In genomic region chr4:4260185-4260751, GRCh38 we compare ENCODE assay signal across 8 cellular contexts. TPM values are rescaled to one million over a fixed set of nuclear protein-coding genes. Genes with fewer than 3 reads are reported as not detected.
DNase-seq lines count a peak whose midpoint lies in the region; ATAC-seq and TF ChIP-seq lines count a peak whose summit lies in the region.

No MANE protein-coding gene starts in this region.

- no peak overlapping the region for H3K27ac ChIP-seq in mammary epithelial cell (ENCODE audit: insufficient read depth, low read depth, low read length)
- no peak overlapping the region for H3K27ac ChIP-seq in esophagus muscularis mucosa (replicated peaks in 1 of 4)

- CTCF ChIA-PET in mammary epithelial cell (lab: Charles Lee; ENCODE audit: low non-redundant PET) = interaction anchor here (0.7 kb wide), 1 partner anchor 31 kb away, joined by 3 read pairs; no protein-coding TSS in a partner anchor

- no peaks in the 10 kb centered on the region for H4K20me1 ChIP-seq in mammary epithelial cell (ENCODE audit: insufficient read depth, low read length)

- no peaks in the 10 kb centered on the region for H3K79me2 ChIP-seq in mammary epithelial cell (ENCODE audit: insufficient read depth, low read length)

- H3K36me3 ChIP-seq in mammary epithelial cell (ENCODE audit: insufficient read depth, low read length) = no peaks in the 10 kb centered on the region
- H3K36me3 ChIP-seq in mucosa of stomach (ENCODE audit: control insufficient read depth, insufficient read depth, low read length) = no peaks in the 10 kb centered on the region
- no peaks in the 10 kb centered on the region for H3K36me3 ChIP-seq in esophagus muscularis mucosa

- H3K27me3 ChIP-seq in mammary epithelial cell (ENCODE audit: insufficient read depth, low read length) (no peaks in the 10 kb centered on the region), mucosa of stomach (ENCODE audit: control insufficient read depth, insufficient read depth, low read length) (no peaks in the 10 kb centered on the region), esophagus muscularis mucosa (peaks cover 0 to under 1% (median 0%) of the 10 kb centered on the region in 4 donors)

- TF ChIP-seq CTCF in mammary epithelial cell (conservative IDR thresholded peaks at IDR 0.05 in 1 of 2, IDR thresholded peaks at IDR 0.05 in 1 of 2; ENCODE audit: extremely low read depth in 1 of 2, insufficient read depth in 1 of 2, low read depth in 1 of 2, low read length in 2 of 2) (peak; percentile 54 to 64), esophagus muscularis mucosa (IDR thresholded peaks at IDR 0.05) (peak in 1 of 3 experiments; percentile 9)

- H2AFZ ChIP-seq in mammary epithelial cell (ENCODE audit: low read depth, low read length) = no peak overlapping the region

- H3K9me3 ChIP-seq in mammary epithelial cell (replicated peaks; ENCODE audit: insufficient read depth, low read length) (no peaks in the 10 kb centered on the region), mucosa of stomach (ENCODE audit: control insufficient read depth, low read length) (no peaks in the 10 kb centered on the region), esophagus muscularis mucosa (no peaks in the 10 kb centered on the region)

- TF ChIP-seq POLR2A in esophagus muscularis mucosa (IDR thresholded peaks at IDR 0.05; ENCODE audit: low read depth) = no peak

- intact Hi-C loops in mammary epithelial cell (cut with micrococcal nuclease) (loop anchor here (1.0 kb wide), 2 partner anchors 75 to 170 kb away; no protein-coding TSS in a partner anchor), esophagus muscularis mucosa (cut with DNase I) (loop anchor here (5.0 kb wide), 1 partner anchor 602 kb away; no protein-coding TSS in a partner anchor)

- BruUV-seq in mammary epithelial cell (replicated peaks; lab: Mats Ljungman, UMichigan) = no TSS peak

- in situ Hi-C loops in mammary epithelial cell (cut with MboI; ENCODE audit: low sequenced_read_pairs in 2 of 2) = no loop called here

- ATAC-seq in GM21786 (IDR thresholded peaks at IDR 0.05; ENCODE audit: unreplicated experiment) (peak; percentile 69), HG03460 (IDR thresholded peaks at IDR 0.05; ENCODE audit: unreplicated experiment) (no peak)

- H3K4me3 ChIP-seq in mammary epithelial cell (replicated peaks in 1 of 3; ENCODE audit: insufficient read depth in 1 of 3, low read depth in 2 of 3, low read length in 3 of 3) (no peak overlapping the region), mucosa of stomach (ENCODE audit: low read length) (no peak overlapping the region), esophagus muscularis mucosa (no peak overlapping the region)

- WGBS in mammary epithelial cell (ENCODE audit: low coverage, missing lambda C conversion rate) = 78% methylated on average over 6 of the region's 6 CpGs
- WGBS in esophagus muscularis mucosa = 82% methylated on average over 6 of the region's 6 CpGs

- DNase-seq in DMS153 treated with DMSO at 0.1 percent for 48 hours (lab: John Stamatoyannopoulos, UW; ENCODE audit: unreplicated experiment) (peak; percentile 3), NCI-H226 (peak; percentile 40), mammary epithelial cell (peak; percentile 50), NCI-H1048 (lab: John Stamatoyannopoulos, UW) (no peak), esophagus muscularis mucosa (ENCODE audit: extremely low spot score) (no peak)

- dilution Hi-C loops in mammary epithelial cell (cut with HindIII; ENCODE audit: low sequenced_read_pairs) = no loop called here

- H3K4me2 ChIP-seq in mammary epithelial cell (ENCODE audit: insufficient read depth, low read depth, low read length) = no peak overlapping the region

- no peak for TF ChIP-seq EP300 in esophagus muscularis mucosa (IDR thresholded peaks at IDR 0.05)

- no peaks in the 10 kb centered on the region for H3K4me1 ChIP-seq in mammary epithelial cell (ENCODE audit: insufficient read depth, low read length)
- H3K4me1 ChIP-seq in mucosa of stomach (ENCODE audit: control insufficient read depth, insufficient read depth, low read length) = peaks cover 7% of the 10 kb centered on the region
- H3K4me1 ChIP-seq in esophagus muscularis mucosa = no peaks in the 10 kb centered on the region

- H3K9ac ChIP-seq in mammary epithelial cell (ENCODE audit: insufficient read depth, low read length) = no peak overlapping the region
- H3K9ac ChIP-seq in mucosa of stomach (ENCODE audit: low read length) = peak overlapping the region; percentile 10

RNA-seq across cellular contexts. Expression of gene TMEM128, which starts 12.2 kb away (rescaled TPM):
- total RNA-seq in mammary epithelial cell = 10 to 100 TPM; 20.3 to 28.8 TPM
- 18.3 TPM for polyA plus RNA-seq in mammary epithelial cell
- 10.5 TPM for polyA minus RNA-seq in mammary epithelial cell
- 10 to 100 TPM; 10.7 to 15.4 (median 14.4) TPM for total RNA-seq in esophagus muscularis mucosa

RNA-seq across cellular contexts. Expression of gene LYAR, which starts 29.7 kb away (rescaled TPM):
- total RNA-seq in mammary epithelial cell (10 to 100 TPM in 1 of 2 donors, 1 to 10 TPM in 1; 6.3 to 36.3 TPM), esophagus muscularis mucosa (10 to 100 TPM; 12.2 to 18.4 (median 13.3) TPM)
- 16.1 TPM for polyA plus RNA-seq in mammary epithelial cell
- 35.0 TPM for polyA minus RNA-seq in mammary epithelial cell

RNA-seq across cellular contexts. Expression of gene ZBTB49, which starts 29.8 kb away (rescaled TPM):
- total RNA-seq in mammary epithelial cell = 1 to 10 TPM; 4.7 to 8.6 TPM
- 1.9 TPM for polyA plus RNA-seq in mammary epithelial cell
- not detected for polyA minus RNA-seq in mammary epithelial cell
- total RNA-seq in esophagus muscularis mucosa = 1 to 10 TPM; 2.9 to 5.9 (median 3.4) TPM

RNA-seq across cellular contexts. Expression of gene OTOP1, which starts 33.5 kb away (rescaled TPM):
- total RNA-seq in mammary epithelial cell = not detected
- polyA plus RNA-seq in mammary epithelial cell = 0.03 TPM
- polyA minus RNA-seq in mammary epithelial cell = not detected
- not detected for total RNA-seq in esophagus muscularis mucosa

Comparison
In these comparisons a context has a peak if more than half of its experiments do, and no peak if none do; other contexts are left out.
1. DNase-seq: peak in DMS153 treated with DMSO at 0.1 percent for 48 hours (single experiment), NCI-H226 (single experiment) and mammary epithelial cell (single experiment); none in NCI-H1048 (single experiment) and esophagus muscularis mucosa (single experiment).